In genomic region chr1:53643061-53643880, GRCh38 we compare ENCODE assay signal across 34 cellular contexts.
DNase-seq lines count a peak whose midpoint lies in the region; ATAC-seq, FAIRE-seq and TF ChIP-seq lines count a peak whose summit lies in the region.
"Had no signal": no experiment of that assay in that cellular context is flagged by ENCODE, and none has a peak within 500 bp of the region (broad histone marks: within the 10 kb centered on the region; RNA-seq: fewer than 3 reads in every experiment).

No MANE protein-coding gene starts in this region.

- FAIRE-seq in small intestine (lab: Jason Lieb, UNC) = no peak
- FAIRE-seq: endometrium, GM12891 had no signal

- no peaks in the 10 kb centered on the region for H3K36me3 Mint-ChIP-seq in nephron progenitor cell (ENCODE audit: low read depth)
- H3K36me3 Mint-ChIP-seq: immature natural killer cell had no signal

- no peak overlapping the region for H3K27ac Mint-ChIP-seq in nephron progenitor cell
- H3K27ac Mint-ChIP-seq: activated CD4-positive, alpha-beta T cell treated with anti-CD3 and anti-CD28 coated beads, Interleukin-2, amount 10 ng/mL, durations not matched to agents 24 days and 14 days; immature natural killer cell had no signal

- ATAC-seq in activated CD4-positive, CD25-positive, alpha-beta regulatory T cell treated with anti-CD3 and anti-CD28 coated beads, Interleukin-2, amount 50 U/mL, for 24 hours = no peak
- no peak for ATAC-seq in HG03159 (IDR thresholded peaks at IDR 0.05; ENCODE audit: unreplicated experiment)
- ATAC-seq: gastrocnemius medialis, left colon had no signal

- TF ChIP-seq EP300 in suprapubic skin (IDR thresholded peaks at IDR 0.05) = no peak

- no peak overlapping the region for H3K4me3 ChIP-seq in coronary artery
- H3K4me3 ChIP-seq in suprapubic skin = no peak overlapping the region
- no peak overlapping the region for H3K4me3 ChIP-seq in small intestine (ENCODE audit: low read depth in 1 of 2, low read length in 2 of 2)
- H3K4me3 ChIP-seq in foreskin fibroblast (ENCODE audit: low read depth in 1 of 2, low read length in 2 of 2) = no peak overlapping the region
- H3K4me3 ChIP-seq: gastrocnemius medialis, hepatocyte, right atrium auricular region, transverse colon had no signal

- peak; percentile 18 for DNase-seq in activated CD4-positive, CD25-positive, alpha-beta regulatory T cell treated with anti-CD3 and anti-CD28 coated beads, Interleukin-2, amount 50 U/mL, for 72 hours
- DNase-seq in coronary artery (ENCODE audit: low spot score) (peak; percentile 36), nephron progenitor cell (no peak), suprapubic skin (ENCODE audit: low spot score in 2 of 2) (peak; percentile 46 to 52), small intestine (no peak), foreskin fibroblast (no peak)
- DNase-seq: activated CD4-positive, alpha-beta T cell treated with anti-CD3 and anti-CD28 coated beads, Interleukin-2, amount 10 ng/mL, durations not matched to agents 24 days and 14 days; activated gamma-delta T cell; C1 segment of cervical spinal cord; Caco-2; central memory CD4-positive, alpha-beta T cell; DMS53; immature natural killer cell; Kasumi-1; left colon; mammary epithelial cell; NCI-H1417 treated with DMSO at 0.1 percent for 48 hours; NCI-H2081; NCI-H345; NCI-H69; stimulated activated CD4-positive, alpha-beta T cell treated with anti-CD3 and anti-CD28 coated beads, Interleukin-4, amount 100 ng/mL, for 1 hour; SW 1271; T-helper 9 cell; transverse colon had no signal

- TF ChIP-seq CTCF in coronary artery (IDR thresholded peaks at IDR 0.05) (no peak), nephron progenitor cell (IDR thresholded peaks at IDR 0.05) (no peak), suprapubic skin (IDR thresholded peaks at IDR 0.05) (no peak), foreskin fibroblast (IDR thresholded peaks at IDR 0.05; ENCODE audit: low read depth, low read length) (no peak)

- peak overlapping the region; percentile 49 for H3K4me3 Mint-ChIP-seq in nephron progenitor cell
- H3K4me3 Mint-ChIP-seq: activated CD4-positive, alpha-beta T cell treated with anti-CD3 and anti-CD28 coated beads, Interleukin-2, amount 10 ng/mL, durations not matched to agents 24 days and 14 days; immature natural killer cell; neural crest cell had no signal

- no peaks in the 10 kb centered on the region for H3K27me3 ChIP-seq in suprapubic skin
- H3K27me3 ChIP-seq in small intestine (ENCODE audit: control insufficient read depth in 2 of 2, insufficient read depth in 2 of 2, low read length in 2 of 2) = no peaks in the 10 kb centered on the region
- H3K27me3 ChIP-seq: hepatocyte, right atrium auricular region, transverse colon had no signal

- H3K27me3 Mint-ChIP-seq in nephron progenitor cell (ENCODE audit: low read depth, poor library complexity) = peaks cover 8% of the 10 kb centered on the region

- H3K36me3 ChIP-seq in suprapubic skin = no peaks in the 10 kb centered on the region
- H3K36me3 ChIP-seq in small intestine (ENCODE audit: control insufficient read depth in 2 of 2, insufficient read depth in 2 of 2, low read length in 2 of 2) = no peaks in the 10 kb centered on the region
- H3K36me3 ChIP-seq: gastrocnemius medialis, right atrium auricular region, transverse colon had no signal

- peaks cover 68% of the 10 kb centered on the region for H3K4me1 Mint-ChIP-seq in nephron progenitor cell
- H3K4me1 Mint-ChIP-seq: immature natural killer cell had no signal

- no peak for TF ChIP-seq POLR2A in suprapubic skin (IDR thresholded peaks at IDR 0.05)

- no peaks in the 10 kb centered on the region for H3K9me3 Mint-ChIP-seq in nephron progenitor cell
- H3K9me3 Mint-ChIP-seq: activated CD4-positive, alpha-beta T cell treated with anti-CD3 and anti-CD28 coated beads, Interleukin-2, amount 10 ng/mL, durations not matched to agents 24 days and 14 days; immature natural killer cell; neural crest cell had no signal

- H3K9me3 ChIP-seq in suprapubic skin (no peaks in the 10 kb centered on the region), small intestine (ENCODE audit: control insufficient read depth, low read depth) (no peaks in the 10 kb centered on the region)
- H3K9me3 ChIP-seq: Caco-2, gastrocnemius medialis, right atrium auricular region, transverse colon had no signal

- 91% methylated on average over 14 of the region's 16 CpGs for WGBS in suprapubic skin
- WGBS in small intestine, 3 donors = 76 to 85% (median 77%) methylated on average over 16 of the region's 16 CpGs

- H3K4me1 ChIP-seq in suprapubic skin (no peaks in the 10 kb centered on the region), small intestine (ENCODE audit: control insufficient read depth in 2 of 2, insufficient read depth in 1 of 2, low read depth in 1 of 2, low read length in 1 of 2) (no peaks in the 10 kb centered on the region)
- H3K4me1 ChIP-seq: Caco-2, gastrocnemius medialis, right atrium auricular region, transverse colon had no signal

- H3K27ac ChIP-seq in coronary artery (no peak overlapping the region), suprapubic skin (no peak overlapping the region), small intestine (ENCODE audit: low read depth in 1 of 2, low read length in 1 of 2) (no peak overlapping the region)
- H3K27ac ChIP-seq: 22Rv1, gastrocnemius medialis, hepatocyte, right atrium auricular region, transverse colon, VCaP had no signal

Comparison
In these comparisons a context has a peak if more than half of its experiments do, and no peak if none do; other contexts are left out.
1. DNase-seq: peak in activated CD4-positive, CD25-positive, alpha-beta regulatory T cell treated with anti-CD3 and anti-CD28 coated beads, Interleukin-2, amount 50 U/mL, for 72 hours (single experiment), coronary artery (single experiment) and suprapubic skin (2 of 2); none in nephron progenitor cell (single experiment), small intestine (single experiment) and foreskin fibroblast (0 of 2).